1 cellular context compared by ENCODE assay signal in the genomic region with DNA sequence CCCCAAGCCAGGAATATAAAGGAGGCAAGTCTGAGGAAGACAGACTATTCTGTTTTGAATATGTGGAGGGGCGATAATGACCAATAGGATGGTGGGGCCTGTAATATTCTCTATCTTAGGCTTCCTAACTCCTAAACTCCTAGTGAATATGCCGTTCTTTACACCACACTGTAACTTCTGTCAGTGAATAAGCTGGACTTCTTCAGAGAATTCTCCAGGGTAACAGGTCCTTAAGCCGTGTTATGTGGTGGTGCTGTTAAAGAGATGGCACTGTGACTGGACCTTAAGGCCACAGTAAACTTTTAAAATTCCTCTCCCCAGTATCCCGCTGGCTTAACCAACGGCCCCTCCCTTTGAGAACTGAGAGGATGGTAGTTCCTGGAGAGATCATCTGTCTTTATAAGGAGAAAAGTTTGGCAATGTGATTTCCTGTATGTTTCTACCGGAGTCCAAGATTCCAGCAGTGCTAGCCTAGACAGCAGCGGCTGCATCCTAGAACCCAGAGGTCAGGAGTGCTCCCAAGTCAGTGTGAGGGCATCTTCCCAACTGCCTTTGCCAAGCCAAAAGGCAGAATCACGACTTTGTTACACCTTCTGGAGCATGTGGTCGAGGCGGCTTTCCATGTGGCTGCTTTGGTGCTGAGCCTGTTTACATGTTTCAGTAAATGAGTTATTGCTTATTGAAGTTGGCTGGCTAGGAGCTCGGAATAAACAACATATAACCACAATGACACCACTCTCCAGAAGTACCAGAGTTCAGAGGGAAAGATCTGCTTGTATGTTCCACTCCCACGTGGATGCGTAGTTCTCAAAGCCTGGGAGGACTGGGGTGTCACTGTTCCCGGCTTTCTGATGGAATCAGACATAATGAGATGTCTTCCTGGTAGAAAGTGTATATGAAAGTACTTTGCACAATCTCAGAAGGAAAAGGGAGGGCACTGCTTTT.
TF ChIP-seq lines count a peak whose summit lies in the region.

No MANE protein-coding gene starts in this region.

TF ChIP-seq in K562, 482 proteins besides CTCF, POLR2A, EP300 and RAD21 (continues in another document):
- TF ChIP-seq MEIS2 (IDR thresholded peaks at IDR 0.05; ENCODE audit: partially characterized antibody) (peak; percentile 35), ZNF212 (CRISPR knock-in tag; IDR thresholded peaks at IDR 0.05) (no peak), ZNF79 (CRISPR knock-in tag; IDR thresholded peaks at IDR 0.05; ENCODE audit: low read depth) (no peak), TRIM24 (IDR thresholded peaks at IDR 0.05) (no peak), HCFC1 (IDR thresholded peaks at IDR 0.05; ENCODE audit: low read depth, low read length) (no peak), RFX5 (IDR thresholded peaks at IDR 0.05; ENCODE audit: low read depth, low read length) (no peak), GTF3C2 (IDR thresholded peaks at IDR 0.05; ENCODE audit: borderline replicate concordance, extremely low read depth, insufficient read length) (no peak), ZBTB11 (CRISPR knock-in tag; IDR thresholded peaks at IDR 0.05) (peak in 1 of 3 experiments; percentile 89; a peak in 1 of 6 replicates), FOXJ3 (CRISPR knock-in tag; IDR thresholded peaks at IDR 0.05) (no peak), L3MBTL2 (IDR thresholded peaks at IDR 0.05) (peak; percentile 51; the same call in 1 of the 2 replicates), ZNF395 (CRISPR knock-in tag; IDR thresholded peaks at IDR 0.05) (peak; percentile 34; the same call in 1 of the 2 replicates), BACH1 (tag; IDR thresholded peaks at IDR 0.05) (peak; percentile 33; the same call in 1 of the 2 replicates), FOXA3 (CRISPR knock-in tag; conservative IDR thresholded peaks at IDR 0.05 in 1 of 2, IDR thresholded peaks at IDR 0.05 in 1 of 2) (0 out of 4 replicates have a peak, but pooled peaks of 1 of the 2 experiments have one; percentile 31), EWSR1 (IDR thresholded peaks at IDR 0.05; ENCODE audit: borderline replicate concordance, low read depth, partially characterized antibody) (peak; percentile 50), E2F6 (IDR thresholded peaks at IDR 0.05; ENCODE audit: borderline replicate concordance in 1 of 2, extremely low read depth in 1 of 2, insufficient read depth in 1 of 2, insufficient read length in 1 of 2, low read depth in 1 of 2, low read length in 1 of 2, poor library complexity in 1 of 2, severe bottlenecking in 1 of 2) (peak in 1 of 2 experiments; percentile 35), YY1 (IDR thresholded peaks at IDR 0.05; ENCODE audit: borderline replicate concordance in 1 of 3, control insufficient read depth in 1 of 3, extremely low read depth in 1 of 3, insufficient read depth in 3 of 3, insufficient read length in 1 of 3, insufficient replicate concordance in 2 of 3, low read depth in 1 of 3, low read length in 2 of 3) (no peak)
- TF ChIP-seq, protein P1, sequence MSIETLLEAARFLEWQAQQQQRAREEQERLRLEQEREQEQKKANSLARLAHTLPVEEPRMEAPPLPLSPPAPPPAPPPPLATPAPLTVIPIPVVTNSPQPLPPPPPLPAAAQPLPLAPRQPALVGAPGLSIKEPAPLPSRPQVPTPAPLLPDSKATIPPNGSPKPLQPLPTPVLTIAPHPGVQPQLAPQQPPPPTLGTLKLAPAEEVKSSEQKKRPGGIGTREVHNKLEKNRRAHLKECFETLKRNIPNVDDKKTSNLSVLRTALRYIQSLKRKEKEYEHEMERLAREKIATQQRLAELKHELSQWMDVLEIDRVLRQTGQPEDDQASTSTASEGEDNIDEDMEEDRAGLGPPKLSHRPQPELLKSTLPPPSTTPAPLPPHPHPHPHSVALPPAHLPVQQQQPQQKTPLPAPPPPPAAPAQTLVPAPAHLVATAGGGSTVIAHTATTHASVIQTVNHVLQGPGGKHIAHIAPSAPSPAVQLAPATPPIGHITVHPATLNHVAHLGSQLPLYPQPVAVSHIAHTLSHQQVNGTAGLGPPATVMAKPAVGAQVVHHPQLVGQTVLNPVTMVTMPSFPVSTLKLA (conservative IDR thresholded peaks at IDR 0.05): 0 out of 4 replicates have a peak, but pooled peaks of 1 of the 2 experiments have one; percentile 15
- TF ChIP-seq, protein P2, sequence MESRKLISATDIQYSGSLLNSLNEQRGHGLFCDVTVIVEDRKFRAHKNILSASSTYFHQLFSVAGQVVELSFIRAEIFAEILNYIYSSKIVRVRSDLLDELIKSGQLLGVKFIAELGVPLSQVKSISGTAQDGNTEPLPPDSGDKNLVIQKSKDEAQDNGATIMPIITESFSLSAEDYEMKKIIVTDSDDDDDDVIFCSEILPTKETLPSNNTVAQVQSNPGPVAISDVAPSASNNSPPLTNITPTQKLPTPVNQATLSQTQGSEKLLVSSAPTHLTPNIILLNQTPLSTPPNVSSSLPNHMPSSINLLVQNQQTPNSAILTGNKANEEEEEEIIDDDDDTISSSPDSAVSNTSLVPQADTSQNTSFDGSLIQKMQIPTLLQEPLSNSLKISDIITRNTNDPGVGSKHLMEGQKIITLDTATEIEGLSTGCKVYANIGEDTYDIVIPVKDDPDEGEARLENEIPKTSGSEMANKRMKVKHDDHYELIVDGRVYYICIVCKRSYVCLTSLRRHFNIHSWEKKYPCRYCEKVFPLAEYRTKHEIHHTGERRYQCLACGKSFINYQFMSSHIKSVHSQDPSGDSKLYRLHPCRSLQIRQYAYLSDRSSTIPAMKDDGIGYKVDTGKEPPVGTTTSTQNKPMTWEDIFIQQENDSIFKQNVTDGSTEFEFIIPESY (CRISPR knock-in tag; IDR thresholded peaks at IDR 0.05): no peak; the same call in 1 of the 2 replicates
- TF ChIP-seq, protein P3, sequence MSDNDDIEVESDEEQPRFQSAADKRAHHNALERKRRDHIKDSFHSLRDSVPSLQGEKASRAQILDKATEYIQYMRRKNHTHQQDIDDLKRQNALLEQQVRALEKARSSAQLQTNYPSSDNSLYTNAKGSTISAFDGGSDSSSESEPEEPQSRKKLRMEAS (CRISPR knock-in tag; IDR thresholded peaks at IDR 0.05): peak; percentile 75
